In genomic region chrX:84188320-84188834, GRCh38 we compare ENCODE assay signal across 8 cellular contexts. TPM values are rescaled to one million over a fixed set of nuclear protein-coding genes. Genes with fewer than 3 reads are reported as not detected.
DNase-seq lines count a peak whose midpoint lies in the region; ATAC-seq and TF ChIP-seq lines count a peak whose summit lies in the region.

No MANE protein-coding gene starts in this region.

- H3K9ac ChIP-seq in HUES6 (ENCODE audit: low read length) (no peak overlapping the region), neural progenitor cell (no peak overlapping the region)

- no peaks in the 10 kb centered on the region for H3K9me3 Mint-ChIP-seq in T-helper 2 cell treated with Interferon-gamma antibody and Interleukin-4, amounts not matched to agents 5 μg/mL and 100 μg/mL, for 36 hours
- H3K9me3 Mint-ChIP-seq in neural progenitor cell: no peaks in the 10 kb centered on the region

- H3K27me3 Mint-ChIP-seq in T-helper 2 cell treated with Interferon-gamma antibody and Interleukin-4, amounts not matched to agents 5 μg/mL and 100 μg/mL, for 36 hours (ENCODE audit: low read depth): peaks cover 7% of the 10 kb centered on the region
- H3K27me3 Mint-ChIP-seq in neural progenitor cell (ENCODE audit: insufficient read depth, low read depth): peaks cover 8% of the 10 kb centered on the region

- no peaks in the 10 kb centered on the region for H3K36me3 Mint-ChIP-seq in T-helper 2 cell treated with Interferon-gamma antibody and Interleukin-4, amounts not matched to agents 5 μg/mL and 100 μg/mL, for 36 hours (ENCODE audit: low read depth)
- H3K36me3 Mint-ChIP-seq in neural progenitor cell: no peaks in the 10 kb centered on the region

- DNase-seq in AG09319 (ENCODE audit: extremely low read depth, low read depth) (peak; percentile 25), foreskin fibroblast (peak; percentile 25 to 77), neural progenitor cell (ENCODE audit: low spot score) (peak; percentile 76), GM20000 (ENCODE audit: low spot score) (no peak)
- no peak for DNase-seq in T-helper 2 cell treated with Interferon-gamma antibody and Interleukin-4, amounts not matched to agents 5 μg/mL and 100 μg/mL, for 36 hours (ENCODE audit: low spot score)

- no peak overlapping the region for H3K27ac ChIP-seq in HUES6 (ENCODE audit: low read depth, low read length)
- H3K27ac ChIP-seq in neural progenitor cell: no peak overlapping the region

- H2AFZ ChIP-seq in neural progenitor cell (replicated peaks): peak overlapping the region; percentile 68

- H3K4me1 ChIP-seq in HUES6 (ENCODE audit: control insufficient read depth, insufficient read depth, low read length) (0 out of 2 replicates have a peak, but pooled peaks cover 7% of the 10 kb centered on the region), neural progenitor cell (no peaks in the 10 kb centered on the region)

- peak overlapping the region; percentile 76 for H3K4me2 ChIP-seq in neural progenitor cell

- H3K27ac Mint-ChIP-seq in T-helper 2 cell treated with Interferon-gamma antibody and Interleukin-4, amounts not matched to agents 5 μg/mL and 100 μg/mL, for 36 hours: no peak overlapping the region
- no peak overlapping the region for H3K27ac Mint-ChIP-seq in neural progenitor cell

- peaks cover 6% of the 10 kb centered on the region for H3K79me2 ChIP-seq in neural progenitor cell (ENCODE audit: low read depth)

- peak overlapping the region; percentile 82 for H3K4me3 ChIP-seq in HUES6 (ENCODE audit: low read depth, low read length)
- peak overlapping the region; percentile 64 to 66 for H3K4me3 ChIP-seq in foreskin fibroblast (ENCODE audit: low read depth in 1 of 2, low read length in 2 of 2)
- peak overlapping the region; percentile 55 for H3K4me3 ChIP-seq in neural progenitor cell

- H3F3A ChIP-seq in neural progenitor cell (ENCODE audit: low read depth): no peaks in the 10 kb centered on the region

- ATAC-seq in GM18861 (IDR thresholded peaks at IDR 0.05; ENCODE audit: unreplicated experiment) (peak; percentile 61), HG02610 (IDR thresholded peaks at IDR 0.05; ENCODE audit: unreplicated experiment) (no peak)

- no peaks in the 10 kb centered on the region; the same call in 1 of the 2 replicates for H3K27me3 ChIP-seq in HUES6 (ENCODE audit: control insufficient read depth, insufficient read depth, low read length)
- no peaks in the 10 kb centered on the region for H3K27me3 ChIP-seq in neural progenitor cell

- no peaks in the 10 kb centered on the region for H3K4me1 Mint-ChIP-seq in T-helper 2 cell treated with Interferon-gamma antibody and Interleukin-4, amounts not matched to agents 5 μg/mL and 100 μg/mL, for 36 hours (ENCODE audit: low read depth)
- peaks cover 3% of the 10 kb centered on the region for H3K4me1 Mint-ChIP-seq in neural progenitor cell

- H3K36me3 ChIP-seq in HUES6 (ENCODE audit: control insufficient read depth, insufficient read depth, low read length): no peaks in the 10 kb centered on the region
- no peaks in the 10 kb centered on the region for H3K36me3 ChIP-seq in neural progenitor cell

- H4K20me1 ChIP-seq in neural progenitor cell (ENCODE audit: low read depth): no peaks in the 10 kb centered on the region

- H3K4me3 Mint-ChIP-seq in T-helper 2 cell treated with Interferon-gamma antibody and Interleukin-4, amounts not matched to agents 5 μg/mL and 100 μg/mL, for 36 hours: peak overlapping the region; percentile 43
- peak overlapping the region; percentile 95 for H3K4me3 Mint-ChIP-seq in neural progenitor cell

- TF ChIP-seq CTCF in AG09319 (IDR thresholded peaks at IDR 0.05; ENCODE audit: low read depth, low read length) (peak; percentile 16; the same call in 1 of the 2 replicates), foreskin fibroblast (IDR thresholded peaks at IDR 0.05; ENCODE audit: low read depth, low read length) (no peak), neural progenitor cell (IDR thresholded peaks at IDR 0.05) (no peak), GM20000 (IDR thresholded peaks at IDR 0.05; ENCODE audit: extremely low read depth, missing control alignments) (no peak)

- H3K9me3 ChIP-seq in HUES6 (ENCODE audit: control insufficient read depth, insufficient read depth, low read depth, low read length) (no peaks in the 10 kb centered on the region), neural progenitor cell (ENCODE audit: low read depth) (no peaks in the 10 kb centered on the region)

RNA-seq across cellular contexts. Expression of gene RPS6KA6, which starts 0.4 kb away (rescaled TPM):
- 14.1 and 20.0 TPM in 2 replicates for total RNA-seq in neural progenitor cell (ENCODE audit: low replicate concordance)

Comparison
In these comparisons a context has a peak if more than half of its experiments do, and no peak if none do; other contexts are left out.
1. DNase-seq: peak in AG09319 (single experiment), foreskin fibroblast (2 of 2) and neural progenitor cell (single experiment); none in T-helper 2 cell treated with Interferon-gamma antibody and Interleukin-4, amounts not matched to agents 5 μg/mL and 100 μg/mL, for 36 hours (single experiment) and GM20000 (single experiment).
2. Peak in every context shown above with its lines, with median percentiles within 50 percentile points of each other: H3K4me3 ChIP-seq.